ENCODE assay signal across 25 cellular contexts in the genomic region with DNA sequence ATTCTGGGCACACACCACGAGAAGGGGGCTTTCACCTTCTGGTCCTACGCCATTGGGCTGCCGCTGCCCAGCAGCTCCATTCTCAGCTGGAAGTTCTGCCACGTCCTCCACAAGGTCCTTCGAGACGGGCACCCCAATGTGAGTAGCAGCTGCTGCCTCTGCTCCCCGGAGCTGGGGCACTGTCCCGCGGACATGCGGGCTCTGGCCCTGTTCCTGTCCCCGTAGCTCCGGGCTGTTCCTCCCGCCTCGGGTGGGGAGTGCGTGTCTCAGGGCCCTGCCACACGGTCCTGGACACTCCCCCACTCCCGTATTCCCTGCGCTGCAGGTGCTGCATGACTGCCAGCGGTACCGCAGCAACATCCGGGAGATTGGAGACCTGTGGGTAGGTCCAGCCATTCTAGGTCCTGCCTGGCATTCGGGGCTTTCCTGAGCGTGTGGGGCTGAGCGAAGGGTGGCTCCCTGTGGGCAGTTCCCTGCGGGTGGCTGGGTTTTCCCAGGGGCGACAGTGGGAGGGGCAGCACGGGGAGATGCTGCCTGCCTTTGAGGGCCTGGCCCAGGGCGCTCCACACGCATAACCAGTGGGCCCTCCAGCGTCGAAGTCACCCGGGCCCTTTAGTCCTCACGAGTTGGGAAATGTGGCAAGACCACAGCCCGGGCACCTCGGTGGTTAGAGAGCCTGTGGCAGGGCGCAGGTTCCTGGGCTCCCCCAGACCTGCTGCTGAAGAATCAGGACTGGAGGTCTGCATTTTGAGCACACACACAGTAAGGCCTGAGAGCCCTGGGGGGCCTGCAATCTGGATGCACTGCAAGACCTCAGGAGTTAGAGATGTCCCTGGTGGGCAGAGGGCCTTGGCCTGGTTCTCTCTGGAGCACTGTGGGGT. TPM values are rescaled to one million over a fixed set of nuclear protein-coding genes. Genes with fewer than 3 reads are reported as not detected.
A peak's percentile ranks its signal among the peaks of the same experiment; 100 is the strongest.
DNase-seq lines count a peak whose midpoint lies in the region; ATAC-seq, FAIRE-seq and TF ChIP-seq lines count a peak whose summit lies in the region.
"Had no signal": no experiment of that assay in that cellular context is flagged by ENCODE, and none has a peak within 500 bp of the region (broad histone marks: within the 10 kb centered on the region; RNA-seq: fewer than 3 reads in every experiment).

No MANE protein-coding gene starts in this region.

- H2AFZ ChIP-seq in H1 (ENCODE audit: low read length), result no peak overlapping the region
- no peak overlapping the region for H2AFZ ChIP-seq in osteoblast (ENCODE audit: low read length)
- no peak overlapping the region for H2AFZ ChIP-seq in HepG2 (ENCODE audit: low read length)

- H3K18ac ChIP-seq in H1 (ENCODE audit: extremely low read depth, low read length), result no peak overlapping the region

- peaks cover 9 to 11% of the 10 kb centered on the region in 2 experiments for H4K20me1 ChIP-seq in H1 (replicated peaks in 1 of 2; ENCODE audit: control insufficient read depth in 1 of 2, insufficient read depth in 2 of 2, low read length in 2 of 2)
- H4K20me1 ChIP-seq in osteoblast (ENCODE audit: insufficient read depth, low read length), result no peaks in the 10 kb centered on the region
- H4K20me1 ChIP-seq in HepG2 (ENCODE audit: insufficient read depth, low read length), result no peaks in the 10 kb centered on the region

- H3K4me2 ChIP-seq in H1 (ENCODE audit: insufficient read depth in 1 of 2, low read depth in 2 of 2, low read length in 2 of 2) (no peak overlapping the region), osteoblast (ENCODE audit: insufficient read depth, low read length) (no peak overlapping the region), HepG2 (ENCODE audit: low read depth, low read length) (no peak overlapping the region)

- H3K79me2 ChIP-seq in H1 (ENCODE audit: control insufficient read depth in 1 of 2, insufficient read depth in 2 of 2, low read length in 2 of 2) (no peaks in the 10 kb centered on the region), osteoblast (ENCODE audit: insufficient read depth, low read length) (no peaks in the 10 kb centered on the region), HepG2 (ENCODE audit: insufficient read depth, low read length) (peaks cover 6% of the 10 kb centered on the region)

- H3K4ac ChIP-seq in H1 (replicated peaks; ENCODE audit: insufficient read length, low read depth, low read length), result no peak overlapping the region

- H3K9ac ChIP-seq in H1 (replicated peaks in 1 of 4; ENCODE audit: extremely low read depth in 1 of 4, low read depth in 3 of 4, low read length in 3 of 4), result no peak overlapping the region
- H3K9ac ChIP-seq in HepG2 (ENCODE audit: insufficient read depth, low read depth, low read length), result no peak overlapping the region

- H3K27ac ChIP-seq in H1 (ENCODE audit: low read depth, low read length), result no peak overlapping the region
- no peak overlapping the region for H3K27ac ChIP-seq in osteoblast (ENCODE audit: low read depth, low read length)
- H3K27ac ChIP-seq in HepG2 (ENCODE audit: extremely low read length, insufficient read depth, low read length), result no peak overlapping the region
- H3K27ac ChIP-seq: 22Rv1, SJSA1, VCaP had no signal

- POLR2A ChIA-PET in H1 (lab: Charles Lee; ENCODE audit: partially characterized antibody) (no interaction called here), HepG2 (lab: Yijun Ruan, JAX) (no interaction called here)

- FAIRE-seq in H1 (lab: Jason Lieb, UNC) (no peak), HepG2 (lab: Jason Lieb, UNC) (no peak)
- FAIRE-seq: G401.6, RCC 7860 had no signal

- H4K5ac ChIP-seq in H1 (ENCODE audit: insufficient read length, low read depth, low read length), result no peak overlapping the region

- H3K36me3 ChIP-seq in H7 (replicated peaks; ENCODE audit: control insufficient read depth, insufficient read depth, low read length) (no peaks in the 10 kb centered on the region), H1 (ENCODE audit: control insufficient read depth in 2 of 4, insufficient read depth in 4 of 4, low read length in 3 of 4) (no peaks in the 10 kb centered on the region), osteoblast (ENCODE audit: insufficient read depth, low read length) (no peaks in the 10 kb centered on the region), HepG2 (replicated peaks in 1 of 2; ENCODE audit: control insufficient read depth in 1 of 2, insufficient read depth in 2 of 2, low read length in 2 of 2) (0 out of 5 replicates have a peak, but pooled peaks cover 0 to 9% of the 10 kb centered on the region in 2 experiments)
- H3K36me3 ChIP-seq: prostate gland had no signal

- peak; percentile 27 for DNase-seq in activated CD4-positive, CD25-positive, alpha-beta regulatory T cell treated with anti-CD3 and anti-CD28 coated beads, Interleukin-2, amount 50 U/mL, for 72 hours
- no peak for DNase-seq in activated CD4-positive, CD25-positive, alpha-beta regulatory T cell (lab: John Stamatoyannopoulos, UW)
- DNase-seq in H7 (peak; percentile 64), H1 (ENCODE audit: low read depth in 1 of 2, low spot score in 2 of 2) (no peak), osteoblast (ENCODE audit: insufficient read length, low spot score, missing footprints) (peak; percentile 73), HepG2 (ENCODE audit: low spot score) (no peak), NCI-H2227 treated with DMSO at 0.1 percent for 48 hours (lab: John Stamatoyannopoulos, UW) (no peak)
- DNase-seq: activated CD4-positive, alpha-beta T cell treated with anti-CD3 and anti-CD28 coated beads for 48 hours; activated CD8-positive, alpha-beta memory T cell treated with anti-CD3 and anti-CD28 coated beads, Interleukin-2, amount 10 ng/mL, durations not matched to agents 7 days and 5 days; activated T-cell treated with anti-CD3 and anti-CD28 coated beads, Interleukin-2, amount 50 U/mL, for 48 hours; cerebellar nuclear complex; DMS79; naive thymus-derived CD4-positive, alpha-beta T cell; NCI-H1694; NCI-H82; stimulated activated CD4-positive, alpha-beta T cell treated with anti-CD3 and anti-CD28 coated beads, Interleukin-4, amount 100 ng/mL, for 24 hours; T-helper 9 cell had no signal

- no peak overlapping the region for H2BK120ac ChIP-seq in H1 (replicated peaks; ENCODE audit: low read depth, low read length)

- H4K91ac ChIP-seq in H1 (replicated peaks; ENCODE audit: insufficient read length, low read length), result no peak overlapping the region

- H2BK20ac ChIP-seq in H1 (ENCODE audit: low read length), result no peak overlapping the region

- no peaks in the 10 kb centered on the region for H3K23me2 ChIP-seq in H1 (ENCODE audit: low read depth, low read length)

- intact Hi-C loops in HepG2 (cut with micrococcal nuclease; ENCODE audit: unreplicated experiment), result no loop called here

- H3K4me1 ChIP-seq in H1 (replicated peaks in 1 of 4; ENCODE audit: control insufficient read depth in 3 of 4, insufficient read depth in 4 of 4, low read length in 3 of 4), result peaks cover 0 to 4% (median 4%) of the 10 kb centered on the region in 4 experiments; a peak in 5 of 7 replicates
- peaks cover 14% of the 10 kb centered on the region for H3K4me1 ChIP-seq in osteoblast (ENCODE audit: insufficient read depth, low read length)
- peaks cover 12% of the 10 kb centered on the region for H3K4me1 ChIP-seq in HepG2 (ENCODE audit: insufficient read depth, low read length)
- H3K4me1 ChIP-seq: prostate gland had no signal

- no peak overlapping the region for H2BK12ac ChIP-seq in H1 (ENCODE audit: low read depth, low read length)

- 90% methylated on average over 28 of the region's 36 CpGs; no CpG with 5 or more reads in 1 of the 2 experiments for WGBS in H1 (ENCODE audit: extremely low coverage in 1 of 2, insufficient coverage in 1 of 2, insufficient read length in 1 of 2, insufficient replicate concordance in 2 of 2, low coverage in 1 of 2, low lambda C conversion rate in 2 of 2, missing lambda C conversion rate in 1 of 2), 2 experiments
- 84% methylated on average over 4 of the region's 36 CpGs for WGBS in HepG2 (ENCODE audit: low lambda C conversion rate)

- no peak for ATAC-seq in HepG2
- ATAC-seq in HG03521 (IDR thresholded peaks at IDR 0.05; ENCODE audit: unreplicated experiment), result no peak
- ATAC-seq: activated CD8-positive, alpha-beta memory T cell treated with anti-CD3 and anti-CD28 coated beads, Interleukin-2, amount 10 ng/mL, durations not matched to agents 7 days and 5 days; HCT116; naive thymus-derived CD4-positive, alpha-beta T cell had no signal

- H4K8ac ChIP-seq in H1 (ENCODE audit: extremely low read depth, insufficient read depth, low read length), result no peak overlapping the region

- no peaks in the 10 kb centered on the region for H3K9me3 ChIP-seq in H1 (ENCODE audit: insufficient read depth in 2 of 2, low read depth in 1 of 2, low read length in 1 of 2)
- H3K9me3 ChIP-seq in osteoblast (ENCODE audit: low read depth, low read length), result no peaks in the 10 kb centered on the region
- H3K9me3 ChIP-seq in HepG2 (ENCODE audit: low read length), result no peaks in the 10 kb centered on the region
- H3K9me3 ChIP-seq: prostate gland, SJSA1 had no signal

- H2AK5ac ChIP-seq in H1 (ENCODE audit: low read depth, low read length), result no peak overlapping the region

- H3K14ac ChIP-seq in H1 (ENCODE audit: insufficient read length), result no peak overlapping the region

- peaks cover 4% of the 10 kb centered on the region for H3K79me1 ChIP-seq in H1 (ENCODE audit: low read depth, low read length)

- no TSS peak for BruUV-seq in HepG2 (replicated peaks; lab: Mats Ljungman, UMichigan)

- no peak overlapping the region for H3K23ac ChIP-seq in H1 (ENCODE audit: insufficient read length)

- 0 out of 2 replicates have a peak overlapping the region, but pooled peaks have one; percentile 16 for H2BK5ac ChIP-seq in H1 (ENCODE audit: low read depth, low read length)

- H3K56ac ChIP-seq in H1 (replicated peaks; ENCODE audit: insufficient read length, low read depth, low read length), result no peak overlapping the region

- H3K27me3 ChIP-seq in H7 (ENCODE audit: control insufficient read depth, insufficient read depth, low read length) (no peaks in the 10 kb centered on the region), H1 (replicated peaks in 1 of 4; ENCODE audit: control insufficient read depth in 3 of 4, extremely low read depth in 1 of 4, insufficient read depth in 3 of 4, low read length in 3 of 4) (no peaks in the 10 kb centered on the region), osteoblast (ENCODE audit: insufficient read depth, low read length) (no peaks in the 10 kb centered on the region), HepG2 (ENCODE audit: control insufficient read depth in 1 of 2, insufficient read depth in 2 of 2, low read length in 2 of 2) (no peaks in the 10 kb centered on the region)
- H3K27me3 ChIP-seq: SJSA1 had no signal

- H3K4me3 ChIP-seq in H7 (ENCODE audit: insufficient read depth, low read depth, low read length), result no peak overlapping the region
- H3K4me3 ChIP-seq in H1 (ENCODE audit: extremely low read depth in 1 of 4, insufficient read depth in 2 of 4, low read depth in 3 of 4, low read length in 4 of 4), result no peak overlapping the region
- no peak overlapping the region for H3K4me3 ChIP-seq in osteoblast (ENCODE audit: insufficient read depth, low read length)
- H3K4me3 ChIP-seq in HepG2 (replicated peaks in 1 of 3; ENCODE audit: insufficient read depth in 1 of 3, low read depth in 2 of 3, low read length in 3 of 3), result no peak overlapping the region
- H3K4me3 ChIP-seq: prostate gland, SJSA1 had no signal

- TF ChIP-seq EP300 in H1 (IDR thresholded peaks at IDR 0.05; ENCODE audit: borderline replicate concordance in 1 of 2, low read depth in 2 of 2, low read length in 2 of 2), result no peak
- no peak for TF ChIP-seq EP300 in HepG2 (IDR thresholded peaks at IDR 0.05; ENCODE audit: low read depth in 2 of 2, low read length in 2 of 2)
- no peak for TF ChIP-seq EP300 in HepG2 (CRISPR knock-in tag; IDR thresholded peaks at IDR 0.05; ENCODE audit: borderline replicate concordance)

- CTCF ChIA-PET in H1 (lab: Charles Lee; ENCODE audit: partially characterized antibody), result interaction anchor here (0.7 to 11.4 kb wide), 6 partner anchors 10 to 104 kb away, joined by 3 to 129 read pairs (median 4); no protein-coding TSS in a partner anchor
- CTCF ChIA-PET in HepG2 (lab: Yijun Ruan, JAX; ENCODE audit: low intra/inter-chr PET ratio, low total read pairs), result no interaction called here

- in situ Hi-C loops in HepG2 (cut with HindIII; ENCODE audit: extremely low pct_ligation_motif_present, low pct_unique_long_range_greater_than_20kb), result no loop called here

- TF ChIP-seq CTCF in H1 (IDR thresholded peaks at IDR 0.05; ENCODE audit: control extremely low read depth in 1 of 3, insufficient read depth in 1 of 3, low read depth in 1 of 3, low read length in 3 of 3) (no peak), osteoblast (IDR thresholded peaks at IDR 0.05; ENCODE audit: extremely low read depth, low read depth, low read length) (no peak), HepG2 (CRISPR knock-in tag; IDR thresholded peaks at IDR 0.05) (no peak)

- TF ChIP-seq POLR2A in H1 (IDR thresholded peaks at IDR 0.05; ENCODE audit: control extremely low read depth in 1 of 2, low read depth in 2 of 2, low read length in 2 of 2) (no peak), HepG2 (IDR thresholded peaks at IDR 0.05; ENCODE audit: insufficient read depth in 1 of 2, low read depth in 2 of 2, low read length in 2 of 2) (no peak)

- TF ChIP-seq RAD21 in H1 (IDR thresholded peaks at IDR 0.05 in 1 of 2, conservative IDR thresholded peaks at IDR 0.05 in 1 of 2; ENCODE audit: low read depth in 2 of 2, low read length in 2 of 2) (no peak), HepG2 (CRISPR knock-in tag; IDR thresholded peaks at IDR 0.05) (no peak)

- no peak overlapping the region for H2BK15ac ChIP-seq in H1 (ENCODE audit: low read length)

RNA-seq across cellular contexts. Expression of a gene that starts 13.5 kb away (rescaled TPM):
- total RNA-seq in H7 (2014; rRNA removed; shearing (Covaris generic)), result 33.6 and 35.6 TPM in 2 replicates
- 14.5 and 14.7 TPM in 2 replicates for total RNA-seq in H1 (2021; fragmentation: NEBNext Ultra II Directional; extraction: Animal tissue kit (Norgen Biotek cat#: 25700))
- polyA plus RNA-seq in H1 (2011; rRNA removed), result 11.2 and 16.1 TPM in 2 replicates
- polyA plus RNA-seq in H1 (2011; cell fraction: cytosol; rRNA removed), result 15.5 TPM
- polyA plus RNA-seq in H1 (2011; cell fraction: nucleus; rRNA removed), result 101 TPM
- 12.0 to 17.7 TPM (median 16.9 TPM) in 4 replicates for polyA plus RNA-seq in H1 (2012, experiment 1 of 2)
- 15.1 TPM for polyA plus RNA-seq in H1 (2012, experiment 2 of 2)
- polyA plus RNA-seq in H1 (2013, experiment 1 of 2), result 8.5 TPM
- 6.9 TPM for polyA plus RNA-seq in H1 (2013, experiment 2 of 2)
- polyA minus RNA-seq in H1 (2011; rRNA and poly(A)+ RNA removed), result 14.0 and 15.2 TPM in 2 replicates
- polyA minus RNA-seq in H1 (2011; cell fraction: cytosol; rRNA and poly(A)+ RNA removed), result 10.6 TPM
- 24.7 TPM for polyA minus RNA-seq in H1 (2011; cell fraction: nucleus; rRNA and poly(A)+ RNA removed)
- total RNA-seq in osteoblast, result 19.4 and 21.0 TPM in 2 replicates
- total RNA-seq in HepG2 (2016; rRNA removed; fragmentation: Illumina TruSeq; extraction: Trizol), result 8.2 and 18.4 TPM in 2 replicates
- 2.2 and 2.5 TPM in 2 replicates for total RNA-seq in HepG2 (2016; cell fraction: cytosol; rRNA removed; fragmentation: Illumina TruSeq; extraction: Trizol; ENCODE audit: low read depth)
- total RNA-seq in HepG2 (2016; cell fraction: insoluble cytoplasmic fraction; rRNA removed; fragmentation: Illumina TruSeq; extraction: Trizol), result 6.5 and 17.6 TPM in 2 replicates
- 4.3 and 5.1 TPM in 2 replicates for total RNA-seq in HepG2 (2016; cell fraction: membrane; rRNA removed; fragmentation: Illumina TruSeq; extraction: Trizol)
- 19.5 and 20.1 TPM in 2 replicates for total RNA-seq in HepG2 (2016; cell fraction: nucleus; rRNA removed; fragmentation: Illumina TruSeq; extraction: Trizol)
- polyA plus RNA-seq in HepG2 (2011; rRNA removed), result 25.5 and 36.0 TPM in 2 replicates
- polyA plus RNA-seq in HepG2 (2011; cell fraction: cytosol; rRNA removed), result 5.2 and 9.3 TPM in 2 replicates
- 174 and 222 TPM in 2 replicates for polyA plus RNA-seq in HepG2 (2011; cell fraction: nucleus; rRNA removed)
- polyA plus RNA-seq in HepG2 (2012), result 10.1 and 13.1 TPM in 2 replicates
- 0.78 and 1.1 TPM in 2 replicates for polyA plus RNA-seq in HepG2 (2016; cell fraction: cytosol; fragmentation: Illumina TruSeq; extraction: Trizol; ENCODE audit: low read depth)
- polyA plus RNA-seq in HepG2 (2016; cell fraction: insoluble cytoplasmic fraction; fragmentation: Illumina TruSeq; extraction: Trizol; ENCODE audit: low read depth), result 6.1 and 6.5 TPM in 2 replicates
- 2.0 and 2.2 TPM in 2 replicates for polyA plus RNA-seq in HepG2 (2016; cell fraction: membrane; fragmentation: Illumina TruSeq; extraction: Trizol; ENCODE audit: low read depth)
- 42.8 and 47.4 TPM in 2 replicates for polyA plus RNA-seq in HepG2 (2016; cell fraction: nucleus; fragmentation: Illumina TruSeq; extraction: Trizol; ENCODE audit: insufficient read depth, low read depth)
- polyA minus RNA-seq in HepG2 (2011; rRNA and poly(A)+ RNA removed; ENCODE audit: low replicate concordance), result 51.3 and 57.2 TPM in 2 replicates
- 5.3 and 6.5 TPM in 2 replicates for polyA minus RNA-seq in HepG2 (2011; cell fraction: cytosol; rRNA and poly(A)+ RNA removed)
- polyA minus RNA-seq in HepG2 (2011; cell fraction: nucleus; rRNA and poly(A)+ RNA removed), result 28.3 and 30.6 TPM in 2 replicates

RNA-seq across cellular contexts. Expression of a gene that starts 47.2 kb away (rescaled TPM):
- 14.7 and 20.9 TPM in 2 replicates for total RNA-seq in H7 (2014; rRNA removed; shearing (Covaris generic))
- total RNA-seq in H1 (2021; fragmentation: NEBNext Ultra II Directional; extraction: Animal tissue kit (Norgen Biotek cat#: 25700)), result 11.9 and 13.1 TPM in 2 replicates
- 15.7 and 17.2 TPM in 2 replicates for polyA plus RNA-seq in H1 (2011; rRNA removed)
- polyA plus RNA-seq in H1 (2011; cell fraction: cytosol; rRNA removed), result 10.8 TPM
- polyA plus RNA-seq in H1 (2011; cell fraction: nucleus; rRNA removed), result 12.1 TPM
- 6.6 to 13.4 TPM (median 11.1 TPM) in 4 replicates for polyA plus RNA-seq in H1 (2012, experiment 1 of 2)
- polyA plus RNA-seq in H1 (2012, experiment 2 of 2), result 12.1 TPM
- polyA plus RNA-seq in H1 (2013, experiment 1 of 2), result 7.0 TPM
- 7.9 TPM for polyA plus RNA-seq in H1 (2013, experiment 2 of 2)
- 4.0 and 5.7 TPM in 2 replicates for polyA minus RNA-seq in H1 (2011; rRNA and poly(A)+ RNA removed)
- 8.7 TPM for polyA minus RNA-seq in H1 (2011; cell fraction: cytosol; rRNA and poly(A)+ RNA removed)
- 7.7 TPM for polyA minus RNA-seq in H1 (2011; cell fraction: nucleus; rRNA and poly(A)+ RNA removed)
- total RNA-seq in osteoblast, result 19.2 and 20.6 TPM in 2 replicates
- total RNA-seq in HepG2 (2016; rRNA removed; fragmentation: Illumina TruSeq; extraction: Trizol), result 5.3 TPM in 2 replicates
- total RNA-seq in HepG2 (2016; cell fraction: cytosol; rRNA removed; fragmentation: Illumina TruSeq; extraction: Trizol; ENCODE audit: low read depth), result 1.5 and 1.6 TPM in 2 replicates
- total RNA-seq in HepG2 (2016; cell fraction: insoluble cytoplasmic fraction; rRNA removed; fragmentation: Illumina TruSeq; extraction: Trizol), result 4.0 and 5.3 TPM in 2 replicates
- 5.1 and 5.2 TPM in 2 replicates for total RNA-seq in HepG2 (2016; cell fraction: membrane; rRNA removed; fragmentation: Illumina TruSeq; extraction: Trizol)
- total RNA-seq in HepG2 (2016; cell fraction: nucleus; rRNA removed; fragmentation: Illumina TruSeq; extraction: Trizol), result 3.6 and 4.5 TPM in 2 replicates
- polyA plus RNA-seq in HepG2 (2011; rRNA removed), result 4.6 and 4.8 TPM in 2 replicates
- polyA plus RNA-seq in HepG2 (2011; cell fraction: cytosol; rRNA removed), result 7.4 and 7.7 TPM in 2 replicates
- polyA plus RNA-seq in HepG2 (2011; cell fraction: nucleus; rRNA removed), result 7.8 and 10.1 TPM in 2 replicates
- 4.7 and 5.8 TPM in 2 replicates for polyA plus RNA-seq in HepG2 (2012)
- polyA plus RNA-seq in HepG2 (2016; cell fraction: cytosol; fragmentation: Illumina TruSeq; extraction: Trizol; ENCODE audit: low read depth), result 1.9 and 2.0 TPM in 2 replicates
- 6.9 and 8.5 TPM in 2 replicates for polyA plus RNA-seq in HepG2 (2016; cell fraction: insoluble cytoplasmic fraction; fragmentation: Illumina TruSeq; extraction: Trizol; ENCODE audit: low read depth)
- polyA plus RNA-seq in HepG2 (2016; cell fraction: membrane; fragmentation: Illumina TruSeq; extraction: Trizol; ENCODE audit: low read depth), result 4.4 and 4.6 TPM in 2 replicates
- 8.1 and 10.3 TPM in 2 replicates for polyA plus RNA-seq in HepG2 (2016; cell fraction: nucleus; fragmentation: Illumina TruSeq; extraction: Trizol; ENCODE audit: insufficient read depth, low read depth)
- polyA minus RNA-seq in HepG2 (2011; rRNA and poly(A)+ RNA removed; ENCODE audit: low replicate concordance), result 7.0 and 9.7 TPM in 2 replicates
- polyA minus RNA-seq in HepG2 (2011; cell fraction: cytosol; rRNA and poly(A)+ RNA removed), result 6.2 and 6.3 TPM in 2 replicates
- polyA minus RNA-seq in HepG2 (2011; cell fraction: nucleus; rRNA and poly(A)+ RNA removed), result 8.0 and 8.7 TPM in 2 replicates

Comparison
In these comparisons a context has a peak if more than half of its experiments do, and no peak if none do; other contexts are left out.
1. DNase-seq: peak in activated CD4-positive, CD25-positive, alpha-beta regulatory T cell treated with anti-CD3 and anti-CD28 coated beads, Interleukin-2, amount 50 U/mL, for 72 hours (single experiment), H7 (single experiment) and osteoblast (single experiment); none in activated CD4-positive, CD25-positive, alpha-beta regulatory T cell (0 of 4), H1 (0 of 2), HepG2 (single experiment) and NCI-H2227 treated with DMSO at 0.1 percent for 48 hours (single experiment).